ENCODE assay signal across 20 cellular contexts in the genomic region with DNA sequence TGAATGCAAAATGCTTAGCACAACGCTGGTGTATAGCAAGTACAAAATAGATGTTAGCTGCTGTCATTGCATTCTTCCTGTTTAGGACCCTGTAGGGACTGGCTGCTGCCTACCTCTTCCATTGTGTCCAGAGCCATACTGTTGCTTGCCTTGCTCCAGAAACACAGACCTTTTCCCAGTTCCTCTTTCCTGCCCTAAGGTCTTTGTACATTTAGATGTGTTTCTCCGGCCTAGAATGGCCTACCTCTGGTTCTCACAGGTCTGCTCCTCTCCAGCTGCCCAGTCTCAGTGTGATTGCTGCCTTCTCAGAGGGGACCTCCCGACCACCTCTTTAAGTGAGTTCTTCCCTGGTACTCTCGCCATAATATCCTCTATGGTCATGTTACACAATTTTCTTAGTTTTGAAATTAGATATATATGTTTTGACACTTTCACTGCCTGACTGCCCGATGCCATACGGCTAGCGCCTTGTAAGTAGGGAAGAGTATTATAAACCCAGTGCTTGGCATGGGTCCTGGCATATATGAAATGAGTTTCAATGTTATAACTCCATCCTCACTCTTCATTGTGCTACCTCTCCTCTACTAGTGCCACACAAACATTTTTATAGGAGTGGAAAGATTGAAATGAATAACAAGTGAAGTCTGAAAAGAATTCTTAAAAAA. TPM values are rescaled to one million over a fixed set of nuclear protein-coding genes. Genes with fewer than 3 reads are reported as not detected.
DNase-seq lines count a peak whose midpoint lies in the region; ATAC-seq and TF ChIP-seq lines count a peak whose summit lies in the region.
"Had no signal": no experiment of that assay in that cellular context is flagged by ENCODE, and none has a peak within 500 bp of the region (broad histone marks: within the 10 kb centered on the region; RNA-seq: fewer than 3 reads in every experiment).

No MANE protein-coding gene starts in this region.

- DNase-seq in heart right ventricle (no peak), left ventricle myocardium superior (no peak), Panc1 (ENCODE audit: low read depth, low spot score) (no peak), tibial nerve (ENCODE audit: low spot score in 2 of 2) (no peak), transverse colon (no peak), NCI-H2196 (lab: John Stamatoyannopoulos, UW; ENCODE audit: unreplicated experiment) (no peak), NCI-H748 treated with DMSO at 0.1 percent for 48 hours (lab: John Stamatoyannopoulos, UW) (no peak)
- DNase-seq: activated CD4-positive, alpha-beta T cell treated with anti-CD3 and anti-CD28 coated beads for 1 hour; GDM1; lower lobe of right lung; naive B cell; NCI-H1694 treated with DMSO at 0.1 percent for 48 hours; NCI-H446; thyroid gland had no signal

- 90 to 94% methylated on average over 7 of the region's 7 CpGs for WGBS in heart right ventricle, 2 donors
- 81 to 85% methylated on average over 7 of the region's 7 CpGs for WGBS in tibial nerve, 2 donors
- 85 to 94% methylated on average over 5 to 7 of the region's 7 CpGs for WGBS in transverse colon (ENCODE audit: low coverage in 1 of 2), 2 donors

- TF ChIP-seq POLR2A in tibial nerve (IDR thresholded peaks at IDR 0.05) (no peak), transverse colon (IDR thresholded peaks at IDR 0.05) (no peak)

- peak overlapping the region in 6 of 10 donors; percentile 21 to 79 (median 51) for H3K27ac ChIP-seq in heart right ventricle
- H3K27ac ChIP-seq in Panc1 (ENCODE audit: low read length) = no peak overlapping the region
- H3K27ac ChIP-seq in iPS-20b (ENCODE audit: low read length) = no peak overlapping the region
- peak overlapping the region in 3 of 4 donors; percentile 28 to 92 (median 80) for H3K27ac ChIP-seq in tibial nerve
- H3K27ac ChIP-seq in transverse colon = no peak overlapping the region
- H3K27ac ChIP-seq: A549, cardiac muscle cell, lower lobe of right lung, SJSA1, thyroid gland had no signal

- TF ChIP-seq CTCF in heart right ventricle (IDR thresholded peaks at IDR 0.05) (no peak), Panc1 (IDR thresholded peaks at IDR 0.05) (no peak), tibial nerve (IDR thresholded peaks at IDR 0.05) (no peak), transverse colon (IDR thresholded peaks at IDR 0.05) (no peak)

- POLR2A ChIA-PET in Panc1 (lab: Charles Lee) = no interaction called here

- CTCF ChIA-PET in Panc1 (lab: Charles Lee) = no interaction called here

- no peak for ATAC-seq in heart right ventricle
- no peak for ATAC-seq in left ventricle myocardium superior
- 0 out of 2 replicates have a peak, but pooled peaks have one; percentile 41 for ATAC-seq in Panc1
- ATAC-seq: activated T-helper 17 cell treated with anti-CD3 and anti-CD28 coated beads, Interleukin-2, amount 50 U/mL, for 72 hours had no signal

- BruUV-seq in Panc1 (replicated peaks; lab: Mats Ljungman, UMichigan) = no TSS peak

- H3K4me3 ChIP-seq in heart right ventricle (no peak overlapping the region), Panc1 (ENCODE audit: low read depth in 2 of 2, low read length in 2 of 2) (no peak overlapping the region), iPS-20b (ENCODE audit: low read length) (no peak overlapping the region), tibial nerve (no peak overlapping the region), transverse colon (no peak overlapping the region)
- H3K4me3 ChIP-seq: A549, cardiac muscle cell, esophagus muscularis mucosa, lower lobe of right lung, SJSA1, thyroid gland had no signal

- H3K27me3 ChIP-seq in heart right ventricle = no peaks in the 10 kb centered on the region
- H3K27me3 ChIP-seq in Panc1 (ENCODE audit: control insufficient read depth, insufficient read depth, low read length) = no peaks in the 10 kb centered on the region; the same call in 1 of the 2 replicates
- H3K27me3 ChIP-seq in iPS-20b (ENCODE audit: insufficient read depth, low read length) = no peaks in the 10 kb centered on the region
- no peaks in the 10 kb centered on the region for H3K27me3 ChIP-seq in tibial nerve
- H3K27me3 ChIP-seq in transverse colon = no peaks in the 10 kb centered on the region
- H3K27me3 ChIP-seq: cardiac muscle cell, esophagus muscularis mucosa, SJSA1, thyroid gland had no signal

- in situ Hi-C loops in Panc1 (cut with HindIII; ENCODE audit: low pct_unique_long_range_greater_than_20kb, low sequenced_read_pairs) = no loop called here
- in situ Hi-C loops in transverse colon (cut with MboI; ENCODE audit: low pct_ligation_motif_present in 1 of 4, low pct_unique_long_range_greater_than_20kb in 1 of 4, low sequenced_read_pairs in 3 of 4) = no loop called here

- H3K36me3 ChIP-seq in heart right ventricle (peaks cover 0 to 15% (median 0%) of the 10 kb centered on the region in 9 donors), Panc1 (ENCODE audit: control insufficient read depth, insufficient read depth, low read length) (no peaks in the 10 kb centered on the region), iPS-20b (ENCODE audit: insufficient read depth, low read depth, low read length) (no peaks in the 10 kb centered on the region), tibial nerve (peaks cover 0 to 39% (median 0%) of the 10 kb centered on the region in 3 donors), transverse colon (no peaks in the 10 kb centered on the region)
- H3K36me3 ChIP-seq: cardiac muscle cell, lower lobe of right lung, SJSA1, thyroid gland had no signal

- intact Hi-C loops in heart right ventricle (cut with DNase I) = loop anchor here in 1 of 10 donors (5.0 kb wide), 1 partner anchor 50 kb away; the partner anchor contains the start of gene RFTN2
- intact Hi-C loops in left ventricle myocardium superior (cut with micrococcal nuclease) = no loop called here
- intact Hi-C loops in Panc1 (cut with micrococcal nuclease; ENCODE audit: unreplicated experiment) = no loop called here
- intact Hi-C loops in transverse colon (cut with DNase I; ENCODE audit: low total_unique reads) = no loop called here

- TF ChIP-seq EP300 in tibial nerve (IDR thresholded peaks at IDR 0.05) (no peak), transverse colon (IDR thresholded peaks at IDR 0.05; ENCODE audit: low read depth) (no peak)

- H3K4me1 ChIP-seq in heart right ventricle (peaks cover 0 to 20% (median 11%) of the 10 kb centered on the region in 9 donors), Panc1 (ENCODE audit: control insufficient read depth, insufficient read depth, low read length) (0 out of 2 replicates have a peak, but pooled peaks cover 3% of the 10 kb centered on the region), iPS-20b (ENCODE audit: insufficient read depth, low read length) (peaks cover 9% of the 10 kb centered on the region; the same call in 1 of the 2 replicates), tibial nerve (peaks cover 0 to 12% (median 3%) of the 10 kb centered on the region in 4 donors), transverse colon (no peaks in the 10 kb centered on the region)
- H3K4me1 ChIP-seq: A549, esophagus muscularis mucosa, lower lobe of right lung, SJSA1, thyroid gland had no signal

- H3K9me3 ChIP-seq in heart right ventricle (peaks cover 0 to 7% (median 0%) of the 10 kb centered on the region in 11 donors), Panc1 (ENCODE audit: control insufficient read depth, insufficient read depth, low read depth, low read length) (no peaks in the 10 kb centered on the region), iPS-20b (ENCODE audit: insufficient read depth, low read depth, low read length) (no peaks in the 10 kb centered on the region), tibial nerve (no peaks in the 10 kb centered on the region), transverse colon (no peaks in the 10 kb centered on the region)
- H3K9me3 ChIP-seq: A549, esophagus muscularis mucosa, lower lobe of right lung, SJSA1, thyroid gland had no signal

- 0 out of 2 replicates have a peak overlapping the region, but pooled peaks have one; percentile 16 for H3K9ac ChIP-seq in iPS-20b (ENCODE audit: low read depth, low read length)

RNA-seq across cellular contexts. Expression of gene RFTN2, which starts 48.3 kb away (rescaled TPM):
- 1 to 10 TPM; 1.2 to 8.4 (median 3.7) TPM for total RNA-seq in heart right ventricle
- polyA plus RNA-seq in heart right ventricle = 1 to 10 TPM; 2.0 TPM
- total RNA-seq in left ventricle myocardium superior = 7.5 TPM
- total RNA-seq in Panc1 (2021; ENCODE audit: unreplicated experiment) = not detected
- not detected for polyA plus RNA-seq in Panc1 (2012; ENCODE audit: insufficient read length)
- 10 to 100 TPM; 13.5 to 45.8 (median 38.6) TPM for total RNA-seq in tibial nerve
- 1 to 10 TPM in 2 of 4 donors, under 1 TPM in 1, not detected in 1; 0.80 to 2.6 (median 1.7) TPM for total RNA-seq in transverse colon

Comparison
In these comparisons a context has a peak if more than half of its experiments do, and no peak if none do; other contexts are left out.
1. H3K27ac ChIP-seq: peak in heart right ventricle (6 of 10) and tibial nerve (3 of 4); none in Panc1 (single experiment), iPS-20b (single experiment) and transverse colon (0 of 4).